8 cellular contexts compared by ENCODE assay signal in the genomic region with DNA sequence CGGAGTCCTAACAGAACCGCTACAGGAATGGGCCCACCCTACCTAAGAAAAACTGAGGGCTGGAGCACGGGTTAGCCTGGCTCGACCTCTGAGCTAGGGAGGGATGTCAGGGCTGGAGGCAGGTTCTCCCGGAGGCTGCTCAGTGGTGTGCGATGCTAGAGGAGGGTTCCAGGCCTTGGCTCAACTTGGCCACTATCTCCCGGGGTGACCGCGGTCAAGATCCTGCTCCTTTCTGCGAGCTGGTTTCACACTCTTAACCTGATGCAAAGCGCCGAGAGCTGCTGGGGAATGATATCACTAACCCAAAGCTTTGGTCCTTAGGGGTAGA. TPM values are rescaled to one million over a fixed set of nuclear protein-coding genes. Genes with fewer than 3 reads are reported as not detected.
DNase-seq lines count a peak whose midpoint lies in the region; ATAC-seq and TF ChIP-seq lines count a peak whose summit lies in the region.

No MANE protein-coding gene starts in this region.

- TF ChIP-seq CTCF in CD4-positive, alpha-beta T cell (IDR thresholded peaks at IDR 0.05): no peak

- peak overlapping the region; percentile 98 for H3K4me3 Mint-ChIP-seq in CD4-positive, alpha-beta T cell
- H3K4me3 Mint-ChIP-seq in activated T-helper 2 cell treated with anti-CD3 and anti-CD28 coated beads, Interferon-gamma antibody, Interleukin-2, Interleukin-4, amounts not matched to agents 10 μg/mL and 5 μg/mL and 100 μg/mL, durations not matched to agents 14 hours and 24 hours and 36 hours (ENCODE audit: low read depth): peak overlapping the region; percentile 96
- peak overlapping the region; percentile 97 for H3K4me3 Mint-ChIP-seq in stimulated activated naive CD8-positive, alpha-beta T cell treated with anti-CD3 and anti-CD28 coated beads, Interleukin-15, amount 100 ng/mL, for 72 hours

- intact Hi-C loops in CD4-positive, alpha-beta T cell (cut with DNase I, micrococcal nuclease): loop anchor here (2.0 to 10.0 kb wide), 4 partner anchors 58 to 394 kb away; partner anchors contain the start of genes PLEKHF1 (in 1 of the 2) and UQCRFS1 (in 1 of the 2)
- intact Hi-C loops in activated T-helper 2 cell treated with anti-CD3 and anti-CD28 coated beads, Interferon-gamma antibody, Interleukin-2, Interleukin-4, amounts not matched to agents 10 μg/mL and 5 μg/mL and 100 μg/mL, durations not matched to agents 14 hours and 24 hours and 36 hours (cut with micrococcal nuclease): loop anchor here (1.0 to 10.0 kb wide), 6 partner anchors 30 to 394 kb away; partner anchors contain the start of genes UQCRFS1, URI1 and VSTM2B

- peaks cover 43% of the 10 kb centered on the region for H3K4me1 Mint-ChIP-seq in CD4-positive, alpha-beta T cell (ENCODE audit: low read depth)
- peaks cover 12% of the 10 kb centered on the region for H3K4me1 Mint-ChIP-seq in activated T-helper 2 cell treated with anti-CD3 and anti-CD28 coated beads, Interferon-gamma antibody, Interleukin-2, Interleukin-4, amounts not matched to agents 10 μg/mL and 5 μg/mL and 100 μg/mL, durations not matched to agents 14 hours and 24 hours and 36 hours (ENCODE audit: low read depth)
- H3K4me1 Mint-ChIP-seq in stimulated activated naive CD8-positive, alpha-beta T cell treated with anti-CD3 and anti-CD28 coated beads, Interleukin-15, amount 100 ng/mL, for 72 hours: peaks cover 24% of the 10 kb centered on the region

- no peaks in the 10 kb centered on the region for H3K36me3 ChIP-seq in iPS-15b (ENCODE audit: control insufficient read depth, insufficient read depth, low read length)

- H3K4me1 ChIP-seq in iPS-15b (ENCODE audit: control insufficient read depth, insufficient read depth, low read length): peaks cover 9% of the 10 kb centered on the region

- no peaks in the 10 kb centered on the region for H3K27me3 Mint-ChIP-seq in CD4-positive, alpha-beta T cell
- H3K27me3 Mint-ChIP-seq in activated T-helper 2 cell treated with anti-CD3 and anti-CD28 coated beads, Interferon-gamma antibody, Interleukin-2, Interleukin-4, amounts not matched to agents 10 μg/mL and 5 μg/mL and 100 μg/mL, durations not matched to agents 14 hours and 24 hours and 36 hours (ENCODE audit: low read depth): no peaks in the 10 kb centered on the region
- no peaks in the 10 kb centered on the region for H3K27me3 Mint-ChIP-seq in stimulated activated naive CD8-positive, alpha-beta T cell treated with anti-CD3 and anti-CD28 coated beads, Interleukin-15, amount 100 ng/mL, for 72 hours

- H3K27ac ChIP-seq in CD4-positive, alpha-beta T cell (ENCODE audit: low read depth, low read length): peak overlapping the region; percentile 98

- H3K9me3 ChIP-seq in CD4-positive, alpha-beta T cell (ENCODE audit: control insufficient read depth, low read length): no peaks in the 10 kb centered on the region
- H3K9me3 ChIP-seq in iPS-15b (ENCODE audit: control insufficient read depth, insufficient read depth, low read length): no peaks in the 10 kb centered on the region

- no peaks in the 10 kb centered on the region for H3K27me3 ChIP-seq in CD4-positive, alpha-beta T cell (ENCODE audit: control insufficient read depth, insufficient read depth, low read length)
- H3K27me3 ChIP-seq in iPS-15b (ENCODE audit: control insufficient read depth, insufficient read depth, low read length): no peaks in the 10 kb centered on the region

- no peak for DNase-seq in CD4-positive, alpha-beta T cell
- no peak for DNase-seq in activated T-helper 2 cell treated with anti-CD3 and anti-CD28 coated beads, Interferon-gamma antibody, Interleukin-2, Interleukin-4, amounts not matched to agents 10 μg/mL and 5 μg/mL and 100 μg/mL, durations not matched to agents 14 hours and 24 hours and 36 hours (ENCODE audit: low spot score)
- no peak for DNase-seq in stimulated activated naive CD8-positive, alpha-beta T cell treated with anti-CD3 and anti-CD28 coated beads, Interleukin-15, amount 100 ng/mL, for 72 hours
- DNase-seq in NCI-H1417 (lab: John Stamatoyannopoulos, UW): no peak
- no peak for DNase-seq in hippocampal formation (lab: John Stamatoyannopoulos, UW)
- DNase-seq in hepatic stellate cell (ENCODE audit: low spot score): no peak

- peak; percentile 15 for ATAC-seq in CD4-positive, alpha-beta T cell (ENCODE audit: poor library complexity)
- ATAC-seq in HG02840 (IDR thresholded peaks at IDR 0.05; ENCODE audit: low FRiP score, unreplicated experiment): peak; percentile 31
- ATAC-seq in stimulated activated naive CD8-positive, alpha-beta T cell treated with anti-CD3 and anti-CD28 coated beads, Interleukin-15, amount 100 ng/mL, for 72 hours: peak; percentile 31

- H3K4me3 ChIP-seq in iPS-15b (ENCODE audit: low read depth, low read length): peak overlapping the region; percentile 100

- H3K9me3 Mint-ChIP-seq in CD4-positive, alpha-beta T cell: no peaks in the 10 kb centered on the region
- H3K9me3 Mint-ChIP-seq in activated T-helper 2 cell treated with anti-CD3 and anti-CD28 coated beads, Interferon-gamma antibody, Interleukin-2, Interleukin-4, amounts not matched to agents 10 μg/mL and 5 μg/mL and 100 μg/mL, durations not matched to agents 14 hours and 24 hours and 36 hours: no peaks in the 10 kb centered on the region
- no peaks in the 10 kb centered on the region for H3K9me3 Mint-ChIP-seq in stimulated activated naive CD8-positive, alpha-beta T cell treated with anti-CD3 and anti-CD28 coated beads, Interleukin-15, amount 100 ng/mL, for 72 hours

- H3K9ac ChIP-seq in iPS-15b (ENCODE audit: low read depth, low read length): peak overlapping the region; percentile 85

- CTCF ChIA-PET in CD4-positive, alpha-beta T cell (lab: Charles Lee): interaction anchor here (1.2 to 3.8 kb wide), 5 partner anchors 59 to 110 kb away, joined by 5 to 39 read pairs (median 7); partner anchors contain the start of gene PLEKHF1

- peaks cover 44% of the 10 kb centered on the region for H3K36me3 Mint-ChIP-seq in CD4-positive, alpha-beta T cell (ENCODE audit: low read depth)
- peaks cover 26% of the 10 kb centered on the region for H3K36me3 Mint-ChIP-seq in activated T-helper 2 cell treated with anti-CD3 and anti-CD28 coated beads, Interferon-gamma antibody, Interleukin-2, Interleukin-4, amounts not matched to agents 10 μg/mL and 5 μg/mL and 100 μg/mL, durations not matched to agents 14 hours and 24 hours and 36 hours (ENCODE audit: low read depth)

- H3K27ac Mint-ChIP-seq in CD4-positive, alpha-beta T cell: peak overlapping the region; percentile 99
- peak overlapping the region; percentile 99 for H3K27ac Mint-ChIP-seq in activated T-helper 2 cell treated with anti-CD3 and anti-CD28 coated beads, Interferon-gamma antibody, Interleukin-2, Interleukin-4, amounts not matched to agents 10 μg/mL and 5 μg/mL and 100 μg/mL, durations not matched to agents 14 hours and 24 hours and 36 hours
- H3K27ac Mint-ChIP-seq in stimulated activated naive CD8-positive, alpha-beta T cell treated with anti-CD3 and anti-CD28 coated beads, Interleukin-15, amount 100 ng/mL, for 72 hours: peak overlapping the region; percentile 99

- POLR2A ChIA-PET in CD4-positive, alpha-beta T cell (lab: Charles Lee): interaction anchor here (0.5 to 8.4 kb wide), 46 partner anchors 10 to 1812 kb away, joined by 3 to 276 read pairs (median 6); partner anchors contain the start of genes C19orf12, PLEKHF1 and URI1

RNA-seq across cellular contexts. Expression of gene POP4, which starts 0.3 kb away (rescaled TPM):
- total RNA-seq in CD4-positive, alpha-beta T cell: 10 to 100 TPM; 40.5 to 42.0 TPM
- total RNA-seq in activated T-helper 2 cell treated with anti-CD3 and anti-CD28 coated beads, Interferon-gamma antibody, Interleukin-2, Interleukin-4, amounts not matched to agents 10 μg/mL and 5 μg/mL and 100 μg/mL, durations not matched to agents 14 hours and 24 hours and 36 hours: 104 and 105 TPM in 2 replicates

RNA-seq across cellular contexts. Expression of gene PLEKHF1, which starts 58.9 kb away (rescaled TPM):
- 10 to 100 TPM; 37.5 to 41.0 TPM for total RNA-seq in CD4-positive, alpha-beta T cell
- total RNA-seq in activated T-helper 2 cell treated with anti-CD3 and anti-CD28 coated beads, Interferon-gamma antibody, Interleukin-2, Interleukin-4, amounts not matched to agents 10 μg/mL and 5 μg/mL and 100 μg/mL, durations not matched to agents 14 hours and 24 hours and 36 hours: 28.0 and 30.3 TPM in 2 replicates
